Comparison of ENCODE assay signal across 8 cellular contexts in the genomic region with DNA sequence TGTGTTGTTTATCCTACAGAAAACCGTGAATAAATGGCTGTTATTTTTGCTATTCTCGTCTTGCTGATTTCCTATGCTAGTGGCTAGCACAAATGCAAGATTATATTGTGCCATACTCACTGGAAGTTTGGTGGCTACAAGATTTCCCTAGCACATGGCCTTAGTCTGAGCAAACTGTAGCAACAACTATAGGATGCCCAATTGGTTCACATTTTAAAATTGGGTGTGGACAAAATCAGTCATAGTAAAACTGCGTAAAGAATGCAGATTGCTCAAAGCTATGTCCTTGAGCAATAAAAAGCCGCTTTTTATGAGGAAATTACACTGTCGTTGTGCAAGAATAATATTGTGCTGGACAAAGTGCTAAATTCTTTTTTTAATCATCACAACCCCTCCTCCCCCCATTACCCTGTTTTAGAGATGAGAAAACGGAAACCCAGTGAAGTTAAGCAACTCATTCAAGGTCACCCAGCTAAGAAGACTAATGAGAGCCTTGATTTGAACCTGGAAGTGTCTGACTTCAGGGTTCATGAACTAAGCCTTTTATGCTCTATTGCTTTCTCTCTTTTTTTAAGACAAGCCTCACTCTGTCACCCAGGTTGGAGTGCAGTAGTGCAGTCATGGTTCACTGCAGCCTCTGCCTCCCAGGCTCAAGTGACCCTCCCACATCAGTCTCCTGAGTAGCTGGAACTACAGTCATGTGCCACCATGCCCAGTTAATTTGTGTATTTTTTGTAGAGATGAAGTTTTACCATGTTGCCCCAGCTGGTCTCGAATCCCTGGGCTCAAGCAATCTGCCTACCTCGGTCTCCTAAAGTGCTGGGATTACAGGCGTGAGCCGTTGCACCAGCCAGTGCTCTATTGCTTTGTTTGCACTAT.
DNase-seq lines count a peak whose midpoint lies in the region; ATAC-seq and TF ChIP-seq lines count a peak whose summit lies in the region.

No MANE protein-coding gene starts in this region.

- ATAC-seq in gastrocnemius medialis (peak; percentile 52 to 71), HG02981 (IDR thresholded peaks at IDR 0.05; ENCODE audit: unreplicated experiment) (no peak)

- peak; percentile 99 for DNase-seq in ELR (ENCODE audit: low read depth)
- DNase-seq in NOMO-1 treated with dmso at 0.1 percent for 144 hours (lab: John Stamatoyannopoulos, UW; ENCODE audit: unreplicated experiment) = peak; percentile 92
- no peak for DNase-seq in esophagus squamous epithelium (lab: John Stamatoyannopoulos, UW)
- DNase-seq in gastrocnemius medialis = no peak
- DNase-seq in GOT3 (lab: John Stamatoyannopoulos, UW) = no peak
- no peak for DNase-seq in stimulated activated naive CD4-positive, alpha-beta T cell (lab: John Stamatoyannopoulos, UW)

- no peak overlapping the region for H3K4me3 ChIP-seq in HEK293 (ENCODE audit: low read depth, low read length)
- no peak overlapping the region for H3K4me3 ChIP-seq in esophagus squamous epithelium
- no peak overlapping the region for H3K4me3 ChIP-seq in gastrocnemius medialis

- TF ChIP-seq POLR2A in esophagus squamous epithelium (IDR thresholded peaks at IDR 0.05) (no peak), gastrocnemius medialis (IDR thresholded peaks at IDR 0.05) (peak in 1 of 2 donors; percentile 9)

- 48 to 54% methylated on average over 10 of the region's 10 CpGs for WGBS in esophagus squamous epithelium, 2 donors

- POLR2A ChIA-PET in HEK293 (lab: Yijun Ruan, JAX) = no interaction called here

- H3K4me1 ChIP-seq in HEK293 (ENCODE audit: control insufficient read depth, insufficient read depth, low read length) (peaks cover 36% of the 10 kb centered on the region), esophagus squamous epithelium (peaks cover 7 to 46% (median 29%) of the 10 kb centered on the region in 3 donors), gastrocnemius medialis (no peaks in the 10 kb centered on the region)

- H3K9me3 ChIP-seq in HEK293 (ENCODE audit: control insufficient read depth, insufficient read depth, low read depth, low read length) (no peaks in the 10 kb centered on the region), esophagus squamous epithelium (no peaks in the 10 kb centered on the region), gastrocnemius medialis (no peaks in the 10 kb centered on the region)

- in situ Hi-C loops in gastrocnemius medialis (cut with MboI; ENCODE audit: low sequenced_read_pairs in 4 of 4) = no loop called here

- H3K36me3 ChIP-seq in HEK293 (ENCODE audit: control insufficient read depth in 2 of 2, insufficient read depth in 1 of 2, low read length in 2 of 2) (no peaks in the 10 kb centered on the region), esophagus squamous epithelium (no peaks in the 10 kb centered on the region), gastrocnemius medialis (no peaks in the 10 kb centered on the region)

- CTCF ChIA-PET in HEK293 (lab: Yijun Ruan, JAX) = interaction anchor here (1.4 kb wide), 1 partner anchor 51 kb away, joined by 3 read pairs; no protein-coding TSS in a partner anchor

- H3K27ac ChIP-seq in HEK293 (ENCODE audit: extremely low read depth, low read depth, low read length) (peak overlapping the region; percentile 6; the same call in 1 of the 2 replicates), esophagus squamous epithelium (peak overlapping the region; percentile 72 to 86 (median 76)), gastrocnemius medialis (no peak overlapping the region)

- H3K27me3 ChIP-seq in esophagus squamous epithelium (no peaks in the 10 kb centered on the region), gastrocnemius medialis (no peaks in the 10 kb centered on the region)

- intact Hi-C loops in esophagus squamous epithelium (cut with DNase I) = no loop called here
- intact Hi-C loops in gastrocnemius medialis (cut with DNase I; ENCODE audit: low total_unique reads) = no loop called here

- TF ChIP-seq CTCF in HEK293 (tag by site-specific recombination; IDR thresholded peaks at IDR 0.05) (no peak), esophagus squamous epithelium (IDR thresholded peaks at IDR 0.05) (no peak), gastrocnemius medialis (IDR thresholded peaks at IDR 0.05 in 4 of 5, conservative IDR thresholded peaks at IDR 0.05 in 1 of 5) (no peak)

TF ChIP-seq in HEK293, 187 proteins besides CTCF, POLR2A, EP300 and RAD21 (continues in another document):
- TF ChIP-seq SETDB1 (IDR thresholded peaks at IDR 0.05; ENCODE audit: insufficient read length, low read length) (no peak), GLIS1 (tag by site-specific recombination; IDR thresholded peaks at IDR 0.05) (peak; percentile 72), ZNF600 (tag by site-specific recombination; IDR thresholded peaks at IDR 0.05) (no peak; the same call in 1 of the 2 replicates), SCRT2 (tag by site-specific recombination; IDR thresholded peaks at IDR 0.05) (no peak), MEIS1 (CRISPR knock-in tag; IDR thresholded peaks at IDR 0.05; ENCODE audit: borderline replicate concordance) (no peak), ZFHX2 (tag by site-specific recombination; conservative IDR thresholded peaks at IDR 0.05) (no peak), TRIM28 (IDR thresholded peaks at IDR 0.05; ENCODE audit: borderline replicate concordance, low read length) (no peak), ZBTB17 (tag by site-specific recombination; IDR thresholded peaks at IDR 0.05) (peak; percentile 12; the same call in 1 of the 2 replicates), ZNF24 (tag by site-specific recombination; IDR thresholded peaks at IDR 0.05) (no peak), ZNF16 (tag by site-specific recombination; IDR thresholded peaks at IDR 0.05; ENCODE audit: low read depth) (no peak), ZNF114 (tag by site-specific recombination; IDR thresholded peaks at IDR 0.05) (no peak)
- TF ChIP-seq, protein P1, sequence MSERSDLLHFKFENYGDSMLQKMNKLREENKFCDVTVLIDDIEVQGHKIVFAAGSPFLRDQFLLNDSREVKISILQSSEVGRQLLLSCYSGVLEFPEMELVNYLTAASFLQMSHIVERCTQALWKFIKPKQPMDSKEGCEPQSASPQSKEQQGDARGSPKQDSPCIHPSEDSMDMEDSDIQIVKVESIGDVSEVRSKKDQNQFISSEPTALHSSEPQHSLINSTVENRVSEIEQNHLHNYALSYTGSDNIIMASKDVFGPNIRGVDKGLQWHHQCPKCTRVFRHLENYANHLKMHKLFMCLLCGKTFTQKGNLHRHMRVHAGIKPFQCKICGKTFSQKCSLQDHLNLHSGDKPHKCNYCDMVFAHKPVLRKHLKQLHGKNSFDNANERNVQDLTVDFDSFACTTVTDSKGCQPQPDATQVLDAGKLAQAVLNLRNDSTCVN (tag by site-specific recombination; optimal IDR thresholded peaks at IDR 0.05) = no peak
- TF ChIP-seq, protein P2, sequence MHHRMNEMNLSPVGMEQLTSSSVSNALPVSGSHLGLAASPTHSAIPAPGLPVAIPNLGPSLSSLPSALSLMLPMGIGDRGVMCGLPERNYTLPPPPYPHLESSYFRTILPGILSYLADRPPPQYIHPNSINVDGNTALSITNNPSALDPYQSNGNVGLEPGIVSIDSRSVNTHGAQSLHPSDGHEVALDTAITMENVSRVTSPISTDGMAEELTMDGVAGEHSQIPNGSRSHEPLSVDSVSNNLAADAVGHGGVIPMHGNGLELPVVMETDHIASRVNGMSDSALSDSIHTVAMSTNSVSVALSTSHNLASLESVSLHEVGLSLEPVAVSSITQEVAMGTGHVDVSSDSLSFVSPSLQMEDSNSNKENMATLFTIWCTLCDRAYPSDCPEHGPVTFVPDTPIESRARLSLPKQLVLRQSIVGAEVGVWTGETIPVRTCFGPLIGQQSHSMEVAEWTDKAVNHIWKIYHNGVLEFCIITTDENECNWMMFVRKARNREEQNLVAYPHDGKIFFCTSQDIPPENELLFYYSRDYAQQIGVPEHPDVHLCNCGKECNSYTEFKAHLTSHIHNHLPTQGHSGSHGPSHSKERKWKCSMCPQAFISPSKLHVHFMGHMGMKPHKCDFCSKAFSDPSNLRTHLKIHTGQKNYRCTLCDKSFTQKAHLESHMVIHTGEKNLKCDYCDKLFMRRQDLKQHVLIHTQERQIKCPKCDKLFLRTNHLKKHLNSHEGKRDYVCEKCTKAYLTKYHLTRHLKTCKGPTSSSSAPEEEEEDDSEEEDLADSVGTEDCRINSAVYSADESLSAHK (tag by site-specific recombination; IDR thresholded peaks at IDR 0.05) = 0 out of 2 replicates have a peak, but pooled peaks have one; percentile 34
- TF ChIP-seq, protein P3, sequence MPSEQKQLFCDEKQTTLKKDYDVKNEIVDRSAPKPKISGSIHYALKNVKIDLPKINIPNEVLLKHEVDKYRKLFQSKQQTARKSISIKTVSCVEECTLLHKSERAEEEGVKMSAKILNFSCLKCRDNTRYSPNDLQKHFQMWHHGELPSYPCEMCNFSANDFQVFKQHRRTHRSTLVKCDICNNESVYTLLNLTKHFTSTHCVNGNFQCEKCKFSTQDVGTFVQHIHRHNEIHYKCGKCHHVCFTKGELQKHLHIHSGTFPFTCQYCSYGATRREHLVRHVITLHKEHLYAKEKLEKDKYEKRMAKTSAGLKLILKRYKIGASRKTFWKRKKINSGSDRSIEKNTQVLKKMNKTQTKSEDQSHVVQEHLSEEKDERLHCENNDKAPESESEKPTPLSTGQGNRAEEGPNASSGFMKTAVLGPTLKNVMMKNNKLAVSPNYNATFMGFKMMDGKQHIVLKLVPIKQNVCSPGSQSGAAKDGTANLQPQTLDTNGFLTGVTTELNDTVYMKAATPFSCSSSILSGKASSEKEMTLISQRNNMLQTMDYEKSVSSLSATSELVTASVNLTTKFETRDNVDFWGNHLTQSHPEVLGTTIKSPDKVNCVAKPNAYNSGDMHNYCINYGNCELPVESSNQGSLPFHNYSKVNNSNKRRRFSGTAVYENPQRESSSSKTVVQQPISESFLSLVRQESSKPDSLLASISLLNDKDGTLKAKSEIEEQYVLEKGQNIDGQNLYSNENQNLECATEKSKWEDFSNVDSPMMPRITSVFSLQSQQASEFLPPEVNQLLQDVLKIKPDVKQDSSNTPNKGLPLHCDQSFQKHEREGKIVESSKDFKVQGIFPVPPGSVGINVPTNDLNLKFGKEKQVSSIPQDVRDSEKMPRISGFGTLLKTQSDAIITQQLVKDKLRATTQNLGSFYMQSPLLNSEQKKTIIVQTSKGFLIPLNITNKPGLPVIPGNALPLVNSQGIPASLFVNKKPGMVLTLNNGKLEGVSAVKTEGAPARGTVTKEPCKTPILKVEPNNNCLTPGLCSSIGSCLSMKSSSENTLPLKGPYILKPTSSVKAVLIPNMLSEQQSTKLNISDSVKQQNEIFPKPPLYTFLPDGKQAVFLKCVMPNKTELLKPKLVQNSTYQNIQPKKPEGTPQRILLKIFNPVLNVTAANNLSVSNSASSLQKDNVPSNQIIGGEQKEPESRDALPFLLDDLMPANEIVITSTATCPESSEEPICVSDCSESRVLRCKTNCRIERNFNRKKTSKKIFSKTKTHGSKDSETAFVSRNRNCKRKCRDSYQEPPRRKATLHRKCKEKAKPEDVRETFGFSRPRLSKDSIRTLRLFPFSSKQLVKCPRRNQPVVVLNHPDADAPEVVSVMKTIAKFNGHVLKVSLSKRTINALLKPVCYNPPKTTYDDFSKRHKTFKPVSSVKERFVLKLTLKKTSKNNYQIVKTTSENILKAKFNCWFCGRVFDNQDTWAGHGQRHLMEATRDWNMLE (tag by site-specific recombination; conservative IDR thresholded peaks at IDR 0.05; ENCODE audit: low read depth) = no peak

Comparison
In these comparisons a context has a peak if more than half of its experiments do, and no peak if none do; other contexts are left out.
1. DNase-seq: peak in ELR (single experiment) and NOMO-1 treated with dmso at 0.1 percent for 144 hours (single experiment); none in esophagus squamous epithelium (single experiment), gastrocnemius medialis (0 of 2), GOT3 (single experiment) and stimulated activated naive CD4-positive, alpha-beta T cell (0 of 6).
2. H3K27ac ChIP-seq: peak in HEK293 (single experiment) and esophagus squamous epithelium (4 of 4); none in gastrocnemius medialis (0 of 4).